In the genomic region with DNA sequence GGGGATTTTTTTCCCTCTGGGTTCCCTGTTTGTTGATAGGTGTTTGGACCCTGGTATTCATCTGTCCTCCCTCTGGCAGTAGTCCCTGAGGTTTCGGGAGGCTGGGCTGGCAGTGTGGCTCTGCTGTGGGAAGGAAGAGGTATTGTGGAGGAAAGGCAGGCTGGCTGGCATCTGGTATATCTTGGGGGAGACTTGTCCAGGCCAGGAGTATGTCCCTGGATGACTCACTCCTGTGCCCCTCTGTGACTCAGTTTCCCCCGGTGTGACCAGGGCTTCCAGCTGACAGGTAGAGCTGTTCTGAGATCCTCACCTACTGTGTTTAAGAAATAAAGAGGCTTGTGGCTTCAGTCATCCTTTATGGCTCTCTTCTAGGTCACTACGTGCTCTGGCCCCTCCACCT, we compare ENCODE assay signal across 12 cellular contexts. TPM values are rescaled to one million over a fixed set of nuclear protein-coding genes. Genes with fewer than 3 reads are reported as not detected.
DNase-seq lines count a peak whose midpoint lies in the region; ATAC-seq and TF ChIP-seq lines count a peak whose summit lies in the region.
"Had no signal": no experiment of that assay in that cellular context is flagged by ENCODE, and none has a peak within 500 bp of the region (broad histone marks: within the 10 kb centered on the region; RNA-seq: fewer than 3 reads in every experiment).

No MANE protein-coding gene starts in this region.

- H3K4me3 ChIP-seq in ascending aorta (no peak overlapping the region), coronary artery (no peak overlapping the region)
- H3K4me3 ChIP-seq: GM12878 had no signal

- intact Hi-C loops in ascending aorta (cut with DNase I) (loop anchor here (5.0 to 10.0 kb wide), 2 partner anchors 88 to 1115 kb away; a partner anchor contains a TSS), posterior vena cava (cut with DNase I) (loop anchor here in 1 of 2 donors (10.0 kb wide), 1 partner anchor 655 kb away; no protein-coding TSS in a partner anchor)

- DNase-seq in ascending aorta (ENCODE audit: low spot score in 2 of 2) (no peak), coronary artery (ENCODE audit: low spot score) (peak; percentile 47), posterior vena cava (ENCODE audit: low spot score) (peak; percentile 42), ureter (ENCODE audit: low spot score) (peak; percentile 29), SK-N-DZ (ENCODE audit: low spot score) (no peak)
- no peak for DNase-seq in activated CD8-positive, alpha-beta memory T cell treated with anti-CD3 and anti-CD28 coated beads, Interleukin-2, amount 50 U/mL, for 48 hours
- DNase-seq: CD4-positive, alpha-beta memory T cell; DMS79; GOT3; H9 had no signal

- no peak for ATAC-seq in GM21423 (IDR thresholded peaks at IDR 0.05; ENCODE audit: unreplicated experiment)
- ATAC-seq: GM12878 had no signal

- no peaks in the 10 kb centered on the region for H3K36me3 ChIP-seq in ascending aorta

- TF ChIP-seq CTCF in ascending aorta (IDR thresholded peaks at IDR 0.05) (no peak), coronary artery (IDR thresholded peaks at IDR 0.05) (no peak)

- peaks cover 0 to 4% of the 10 kb centered on the region in 2 donors for H3K9me3 ChIP-seq in ascending aorta

- H3K27me3 ChIP-seq in ascending aorta = no peaks in the 10 kb centered on the region

- H3K4me1 ChIP-seq in ascending aorta = peaks cover 0 to 4% of the 10 kb centered on the region in 2 donors

- H3K27ac ChIP-seq in ascending aorta (peak overlapping the region; percentile 62 to 69), coronary artery (peak overlapping the region in 1 of 2 donors; percentile 41)

RNA-seq across cellular contexts. Expression of a gene that starts 14.2 kb away (rescaled TPM):
- total RNA-seq in ascending aorta (1.6 TPM), posterior vena cava (under 1 TPM; 0.23 to 0.33 TPM), ureter (0.16 TPM)
- 3.5 and 4.0 TPM in 2 replicates for polyA plus RNA-seq in SK-N-DZ (2014; cell fraction: cytosol; rRNA removed)
- polyA plus RNA-seq in SK-N-DZ (2014; cell fraction: nucleus; rRNA removed) = 2.6 and 3.8 TPM in 2 replicates
- total RNA-seq: GM12878, H9 had no signal
- polyA plus RNA-seq: GM12878 had no signal

Comparison
In these comparisons a context has a peak if more than half of its experiments do, and no peak if none do; other contexts are left out.
1. DNase-seq: peak in coronary artery (single experiment), posterior vena cava (single experiment) and ureter (single experiment); none in ascending aorta (0 of 2), SK-N-DZ (single experiment) and activated CD8-positive, alpha-beta memory T cell treated with anti-CD3 and anti-CD28 coated beads, Interleukin-2, amount 50 U/mL, for 48 hours (single experiment).